ENCODE assay signal across 8 cellular contexts in genomic region chr15:90001683-90002427, GRCh38. TPM values are rescaled to one million over a fixed set of nuclear protein-coding genes. Genes with fewer than 3 reads are reported as not detected.
DNase-seq lines count a peak whose midpoint lies in the region; ATAC-seq and TF ChIP-seq lines count a peak whose summit lies in the region.

No MANE protein-coding gene starts in this region.

- H3K27ac ChIP-seq in adrenal gland = peak overlapping the region in 4 of 5 donors; percentile 71 to 96 (median 84)
- H3K27ac ChIP-seq in left ventricle myocardium inferior (replicated peaks) = peak overlapping the region; percentile 89
- peak overlapping the region; percentile 82 for H3K27ac ChIP-seq in rectal smooth muscle tissue (ENCODE audit: low read depth, low read length)

- H3K9me3 ChIP-seq in adrenal gland (replicated peaks in 1 of 3) (no peaks in the 10 kb centered on the region), left ventricle myocardium inferior (replicated peaks) (no peaks in the 10 kb centered on the region)

- no peak overlapping the region for H3K9ac ChIP-seq in rectal smooth muscle tissue (ENCODE audit: low read length)

- H3K4me3 ChIP-seq in adrenal gland = peak overlapping the region; percentile 26 to 94 (median 72)
- peak overlapping the region; percentile 94 for H3K4me3 ChIP-seq in left ventricle myocardium inferior
- peak overlapping the region; percentile 85 for H3K4me3 ChIP-seq in rectal smooth muscle tissue (ENCODE audit: low read length)

- DNase-seq in NCI-H2029 (lab: John Stamatoyannopoulos, UW) (peak; percentile 47), NCI-H2029 treated with DMSO at 0.1 percent for 48 hours (lab: John Stamatoyannopoulos, UW) (no peak), HK-2 (ENCODE audit: unreplicated experiment) (peak; percentile 27), SW480 (ENCODE audit: low spot score) (peak; percentile 46), adrenal gland (peak in 6 of 7 donors; percentile 46 to 59 (median 56)), left ventricle myocardium inferior (peak; percentile 66)

- no peaks in the 10 kb centered on the region for H3K27me3 ChIP-seq in adrenal gland
- H3K27me3 ChIP-seq in left ventricle myocardium inferior (ENCODE audit: low read depth) = no peaks in the 10 kb centered on the region
- no peaks in the 10 kb centered on the region for H3K27me3 ChIP-seq in rectal smooth muscle tissue (ENCODE audit: control insufficient read depth, insufficient read depth, low read length)

- WGBS in adrenal gland, 4 donors = 0 to 1% (median 0%) methylated on average over 25 to 84 of the region's 89 CpGs

- H3K36me3 ChIP-seq in adrenal gland (replicated peaks in 1 of 2) = no peaks in the 10 kb centered on the region
- no peaks in the 10 kb centered on the region for H3K36me3 ChIP-seq in left ventricle myocardium inferior
- no peaks in the 10 kb centered on the region for H3K36me3 ChIP-seq in rectal smooth muscle tissue (ENCODE audit: control insufficient read depth, insufficient read depth, low read length)

- no peak for TF ChIP-seq CTCF in adrenal gland (IDR thresholded peaks at IDR 0.05)
- TF ChIP-seq CTCF in left ventricle myocardium inferior (IDR thresholded peaks at IDR 0.05; ENCODE audit: borderline replicate concordance) = no peak

- ATAC-seq in GM18870 (IDR thresholded peaks at IDR 0.05; ENCODE audit: unreplicated experiment) = no peak

- intact Hi-C loops in adrenal gland (cut with DNase I) = no loop called here
- intact Hi-C loops in left ventricle myocardium inferior (cut with micrococcal nuclease) = no loop called here

- H3K4me1 ChIP-seq in adrenal gland (replicated peaks in 1 of 2) (peaks cover 27 to 37% of the 10 kb centered on the region in 2 donors), left ventricle myocardium inferior (peaks cover 64% of the 10 kb centered on the region), rectal smooth muscle tissue (ENCODE audit: control insufficient read depth, insufficient read depth, low read length) (peaks cover 3% of the 10 kb centered on the region)

- TF ChIP-seq POLR2A in adrenal gland (IDR thresholded peaks at IDR 0.05) = no peak

RNA-seq across cellular contexts. Expression of gene ZNF710, which starts 0.7 kb away (rescaled TPM):
- total RNA-seq in adrenal gland = 10 to 100 TPM in 7 of 8 donors, 1 to 10 TPM in 1; 4.1 to 23.1 (median 15.5) TPM
- 10 to 100 TPM in 2 of 3 donors, 1 to 10 TPM in 1; 7.4 to 59.0 (median 32.2) TPM for polyA plus RNA-seq in adrenal gland
- total RNA-seq in left ventricle myocardium inferior = 5.5 TPM
